In genomic region chr22:37457093-37457893, GRCh38 we compare ENCODE assay signal across 8 cellular contexts. TPM values are rescaled to one million over a fixed set of nuclear protein-coding genes. Genes with fewer than 3 reads are reported as not detected.
DNase-seq lines count a peak whose midpoint lies in the region; ATAC-seq, FAIRE-seq and TF ChIP-seq lines count a peak whose summit lies in the region.

No MANE protein-coding gene starts in this region.

- peak; percentile 5 to 42 for DNase-seq in NCI-H446 (lab: John Stamatoyannopoulos, UW)
- DNase-seq in NCI-H446 treated with DMSO at 0.1 percent for 48 hours (lab: John Stamatoyannopoulos, UW) = no peak
- DNase-seq in NCI-H1092 treated with DMSO at 0.1 percent for 48 hours (lab: John Stamatoyannopoulos, UW) = peak; percentile 63
- peak; percentile 71 for DNase-seq in activated B cell treated with CpG ODN at 0.5 μM for 24 hours
- peak; percentile 62 for DNase-seq in bronchial epithelial cell (ENCODE audit: low read depth)
- peak; percentile 81 for DNase-seq in kidney tubule cell (ENCODE audit: low spot score)
- DNase-seq in stimulated activated CD4-positive, alpha-beta T cell treated with anti-CD3 and anti-CD28 coated beads, Interleukin-4, amount 100 ng/mL, for 4 hours = peak; percentile 74 to 82
- DNase-seq in OCI-M2 (lab: John Stamatoyannopoulos, UW; ENCODE audit: unreplicated experiment) = no peak

- no peak overlapping the region for H3K27ac Mint-ChIP-seq in activated B cell treated with CpG ODN at 0.5 μM for 24 hours

- no peak for FAIRE-seq in bronchial epithelial cell (lab: Jason Lieb, UNC)

- POLR2A ChIA-PET in activated B cell treated with CpG ODN at 0.5 μM for 24 hours (lab: Charles Lee) = no interaction called here

- H3K4me1 Mint-ChIP-seq in activated B cell treated with CpG ODN at 0.5 μM for 24 hours = no peaks in the 10 kb centered on the region

- CTCF ChIA-PET in activated B cell treated with CpG ODN at 0.5 μM for 24 hours (lab: Charles Lee) = interaction anchor here (0.9 to 3.8 kb wide), 11 partner anchors 15 to 287 kb away, joined by 3 to 45 read pairs (median 6); no protein-coding TSS in a partner anchor

- no peaks in the 10 kb centered on the region for H3K36me3 ChIP-seq in bronchial epithelial cell (ENCODE audit: control insufficient read depth, insufficient read depth, low read length)

- H3K36me3 Mint-ChIP-seq in activated B cell treated with CpG ODN at 0.5 μM for 24 hours (ENCODE audit: low read depth) = peaks cover 20% of the 10 kb centered on the region

- peak; percentile 42 for TF ChIP-seq CTCF in activated B cell treated with CpG ODN at 0.5 μM for 24 hours (IDR thresholded peaks at IDR 0.05)
- TF ChIP-seq CTCF in bronchial epithelial cell (IDR thresholded peaks at IDR 0.05; ENCODE audit: insufficient read depth, low read length, severe bottlenecking) = peak; percentile 91

- H3K4me3 Mint-ChIP-seq in activated B cell treated with CpG ODN at 0.5 μM for 24 hours = no peak overlapping the region

- no peaks in the 10 kb centered on the region for H3K27me3 ChIP-seq in bronchial epithelial cell (ENCODE audit: control insufficient read depth, insufficient read depth, low read length)

- intact Hi-C loops in activated B cell treated with CpG ODN at 0.5 μM for 24 hours (cut with micrococcal nuclease) = loop anchor here (1.0 to 10.0 kb wide), 5 partner anchors 140 to 379 kb away; no protein-coding TSS in a partner anchor

- H3K27me3 Mint-ChIP-seq in activated B cell treated with CpG ODN at 0.5 μM for 24 hours = no peaks in the 10 kb centered on the region

- H3K4me3 ChIP-seq in bronchial epithelial cell (ENCODE audit: low read depth, low read length) = no peak overlapping the region

- H3K9me3 Mint-ChIP-seq in activated B cell treated with CpG ODN at 0.5 μM for 24 hours = no peaks in the 10 kb centered on the region

- peak; percentile 95 for ATAC-seq in activated B cell treated with CpG ODN at 0.5 μM for 24 hours (ENCODE audit: low read depth)

RNA-seq across cellular contexts. Expression of gene MFNG, which starts 28.9 kb away (rescaled TPM):
- total RNA-seq in activated B cell treated with CpG ODN at 0.5 μM for 24 hours = 86.1 and 90.6 TPM in 2 replicates
- total RNA-seq in bronchial epithelial cell = 0.26 and 1.3 TPM in 2 replicates

RNA-seq across cellular contexts. Expression of gene ELFN2, which starts 30.0 kb away (rescaled TPM):
- total RNA-seq in activated B cell treated with CpG ODN at 0.5 μM for 24 hours (not detected in 2 replicates), bronchial epithelial cell (0.26 and 0.51 TPM in 2 replicates)

Comparison
In these comparisons a context has a peak if more than half of its experiments do, and no peak if none do; other contexts are left out.
1. DNase-seq: peak in NCI-H446 (2 of 2), NCI-H1092 treated with DMSO at 0.1 percent for 48 hours (single experiment), activated B cell treated with CpG ODN at 0.5 μM for 24 hours (single experiment), bronchial epithelial cell (single experiment), kidney tubule cell (single experiment) and stimulated activated CD4-positive, alpha-beta T cell treated with anti-CD3 and anti-CD28 coated beads, Interleukin-4, amount 100 ng/mL, for 4 hours (2 of 2); none in NCI-H446 treated with DMSO at 0.1 percent for 48 hours (single experiment) and OCI-M2 (single experiment).
2. RNA of gene MFNG, which starts 28.9 kb away (total RNA-seq): 86.1 to 90.6 TPM in activated B cell treated with CpG ODN at 0.5 μM for 24 hours; 0.26 to 1.3 TPM in bronchial epithelial cell; every median in the first group is over 10 times any median in the second.